Comparison of ENCODE assay signal across 9 cellular contexts in genomic region chr16:11689031-11689840, GRCh38. TPM values are rescaled to one million over a fixed set of nuclear protein-coding genes. Genes with fewer than 3 reads are reported as not detected.
DNase-seq lines count a peak whose midpoint lies in the region; ATAC-seq and TF ChIP-seq lines count a peak whose summit lies in the region.
"Had no signal": no experiment of that assay in that cellular context is flagged by ENCODE, and none has a peak within 500 bp of the region (broad histone marks: within the 10 kb centered on the region; RNA-seq: fewer than 3 reads in every experiment).

No MANE protein-coding gene starts in this region.

- in situ Hi-C loops in GM13976 (cut with MboI; ENCODE audit: low sequenced_read_pairs, unreplicated experiment): no loop called here

- intact Hi-C loops in left ventricle myocardium inferior (cut with micrococcal nuclease): no loop called here

- peaks cover 3% of the 10 kb centered on the region for H3K4me1 Mint-ChIP-seq in progenitor cell of endocrine pancreas (ENCODE audit: low read depth)

- H3K27ac Mint-ChIP-seq in progenitor cell of endocrine pancreas: no peak overlapping the region

- H3K27ac ChIP-seq in left ventricle myocardium inferior (replicated peaks): peak overlapping the region; percentile 18
- H3K27ac ChIP-seq: cardiac muscle cell had no signal

- H3K36me3 Mint-ChIP-seq in progenitor cell of endocrine pancreas (ENCODE audit: insufficient read depth): peaks cover 19% of the 10 kb centered on the region

- ATAC-seq in GM21529 (IDR thresholded peaks at IDR 0.05; ENCODE audit: unreplicated experiment): peak; percentile 78

- DNase-seq in GM13976 (ENCODE audit: low spot score) (peak; percentile 72), LNCaP clone FGC (ENCODE audit: low read depth) (no peak), left ventricle myocardium inferior (no peak), progenitor cell of endocrine pancreas (ENCODE audit: low spot score, unreplicated experiment) (no peak), anterior cingulate cortex (lab: John Stamatoyannopoulos, UW) (no peak), NCI-H2029 treated with DMSO at 0.1 percent for 48 hours (lab: John Stamatoyannopoulos, UW) (no peak), NK-92 (lab: John Stamatoyannopoulos, UW; ENCODE audit: unreplicated experiment) (no peak)

- no peaks in the 10 kb centered on the region for H3K9me3 Mint-ChIP-seq in progenitor cell of endocrine pancreas (ENCODE audit: low read depth)

- peaks cover 68% of the 10 kb centered on the region for H3K36me3 ChIP-seq in left ventricle myocardium inferior

- H3K4me3 ChIP-seq in LNCaP clone FGC (ENCODE audit: low read depth, low read length) (peak overlapping the region; percentile 31; the same call in 1 of the 2 replicates), left ventricle myocardium inferior (no peak overlapping the region)
- H3K4me3 ChIP-seq: cardiac muscle cell had no signal

- H3K4me3 Mint-ChIP-seq in progenitor cell of endocrine pancreas (ENCODE audit: low read depth): no peak overlapping the region

- no peaks in the 10 kb centered on the region for H3K9me3 ChIP-seq in left ventricle myocardium inferior (replicated peaks)

- no peak for TF ChIP-seq CTCF in GM13976 (IDR thresholded peaks at IDR 0.05; ENCODE audit: borderline replicate concordance, control extremely low read depth, extremely low read depth, insufficient read depth, missing control alignments)
- no peak for TF ChIP-seq CTCF in LNCaP clone FGC (IDR thresholded peaks at IDR 0.05; ENCODE audit: control insufficient read depth, extremely low read depth, insufficient read depth)
- no peak for TF ChIP-seq CTCF in left ventricle myocardium inferior (IDR thresholded peaks at IDR 0.05; ENCODE audit: borderline replicate concordance)
- TF ChIP-seq CTCF in progenitor cell of endocrine pancreas (IDR thresholded peaks at IDR 0.05; ENCODE audit: unreplicated experiment): no peak

- H3K4me1 ChIP-seq in left ventricle myocardium inferior: peaks cover 55% of the 10 kb centered on the region

- H3K27me3 Mint-ChIP-seq in progenitor cell of endocrine pancreas: no peaks in the 10 kb centered on the region

- H3K27me3 ChIP-seq in left ventricle myocardium inferior (ENCODE audit: low read depth): no peaks in the 10 kb centered on the region
- H3K27me3 ChIP-seq: cardiac muscle cell had no signal

RNA-seq across cellular contexts. Expression of gene SNN, which starts 21.0 kb away (rescaled TPM):
- 28.2 TPM for total RNA-seq in left ventricle myocardium inferior
- 80.6 and 80.9 TPM in 2 replicates for total RNA-seq in progenitor cell of endocrine pancreas

RNA-seq across cellular contexts. Expression of gene TXNDC11, which starts 53.4 kb away (rescaled TPM):
- 23.9 TPM for total RNA-seq in left ventricle myocardium inferior
- total RNA-seq in progenitor cell of endocrine pancreas: 24.9 and 30.8 TPM in 2 replicates
